8 cellular contexts compared by ENCODE assay signal in the genomic region with DNA sequence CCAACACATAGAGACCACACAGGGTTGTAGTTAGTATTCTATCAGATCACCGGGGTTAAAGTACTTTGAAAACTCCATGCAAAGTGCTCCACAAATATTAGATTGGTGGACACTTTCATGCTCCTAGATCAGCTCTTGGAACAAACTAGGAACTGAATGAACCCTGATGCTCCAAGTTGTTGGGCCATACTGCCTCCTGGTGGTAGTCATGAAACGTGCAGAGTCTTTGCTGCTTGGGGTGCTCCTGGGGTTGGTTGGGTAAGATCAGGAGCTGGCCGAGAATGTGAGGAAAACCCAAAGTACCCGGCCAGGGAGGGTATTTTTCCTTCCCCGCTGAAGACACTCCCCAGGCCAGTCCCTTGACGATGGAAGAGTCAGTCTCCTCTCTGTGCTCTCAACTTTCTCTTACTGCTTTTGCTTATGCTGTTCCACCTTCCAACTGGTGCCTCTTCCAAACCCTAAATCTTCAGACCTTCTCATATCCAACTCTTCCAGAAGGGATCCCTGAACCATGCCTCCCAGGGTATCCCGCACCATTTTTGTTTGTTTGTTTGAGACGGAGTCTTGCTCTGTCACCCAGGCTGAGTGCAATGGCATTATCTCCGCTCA. TPM values are rescaled to one million over a fixed set of nuclear protein-coding genes. Genes with fewer than 3 reads are reported as not detected.
A peak's percentile ranks its signal among the peaks of the same experiment; 100 is the strongest.
DNase-seq lines count a peak whose midpoint lies in the region; ATAC-seq, FAIRE-seq and TF ChIP-seq lines count a peak whose summit lies in the region.

No MANE protein-coding gene starts in this region.

- H3K9me3 ChIP-seq in Karpas-422 (ENCODE audit: low read length) = no peaks in the 10 kb centered on the region
- no peaks in the 10 kb centered on the region for H3K9me3 ChIP-seq in heart right ventricle

- H3K9me2 ChIP-seq in Karpas-422 (replicated peaks; ENCODE audit: insufficient read depth, low read length) = no peaks in the 10 kb centered on the region

- no peak overlapping the region for H3K4me3 Mint-ChIP-seq in T-cell
- no peak overlapping the region for H3K4me3 Mint-ChIP-seq in activated naive CD8-positive, alpha-beta T cell treated with anti-CD3 and anti-CD28 coated beads, Interleukin-2, amount 50 U/mL, for 24 hours

- H3K27ac ChIP-seq in Karpas-422 (ENCODE audit: low read length) = no peak overlapping the region
- H3K27ac ChIP-seq in heart right ventricle = no peak overlapping the region

- H3K4me1 ChIP-seq in Karpas-422 (ENCODE audit: low read length) (peaks cover 3% of the 10 kb centered on the region; the same call in 1 of the 2 replicates), heart right ventricle (peaks cover 6 to 33% (median 8%) of the 10 kb centered on the region in 9 donors)

- no peak overlapping the region for H3K9ac ChIP-seq in Karpas-422 (ENCODE audit: low read length)

- H3K27ac Mint-ChIP-seq in T-cell = no peak overlapping the region
- no peak overlapping the region for H3K27ac Mint-ChIP-seq in activated naive CD8-positive, alpha-beta T cell treated with anti-CD3 and anti-CD28 coated beads, Interleukin-2, amount 50 U/mL, for 24 hours

- H3K36me3 Mint-ChIP-seq in T-cell = no peaks in the 10 kb centered on the region
- no peaks in the 10 kb centered on the region for H3K36me3 Mint-ChIP-seq in activated naive CD8-positive, alpha-beta T cell treated with anti-CD3 and anti-CD28 coated beads, Interleukin-2, amount 50 U/mL, for 24 hours (ENCODE audit: low read depth)

- H3K4me1 Mint-ChIP-seq in T-cell = peaks cover 6 to 10% (median 7%) of the 10 kb centered on the region in 3 donors
- H3K4me1 Mint-ChIP-seq in activated naive CD8-positive, alpha-beta T cell treated with anti-CD3 and anti-CD28 coated beads, Interleukin-2, amount 50 U/mL, for 24 hours = peaks cover 13% of the 10 kb centered on the region

- H3K36me3 ChIP-seq in Karpas-422 (ENCODE audit: insufficient read depth, low read length) = no peaks in the 10 kb centered on the region
- H3K36me3 ChIP-seq in heart right ventricle = no peaks in the 10 kb centered on the region

- FAIRE-seq in G401.6 (lab: Jason Lieb, UNC) = peak; percentile 95

- peak; percentile 88 for DNase-seq in Karpas-422
- DNase-seq in T-cell = peak; percentile 19 to 64 (median 42)
- DNase-seq in activated naive CD8-positive, alpha-beta T cell treated with anti-CD3 and anti-CD28 coated beads, Interleukin-2, amount 50 U/mL, for 24 hours = peak; percentile 64
- peak; percentile 48 to 76 for DNase-seq in heart right ventricle
- DNase-seq in renal cortical epithelial cell (ENCODE audit: low read depth) = peak; percentile 76

- no peak overlapping the region for H3K4me3 ChIP-seq in Karpas-422 (ENCODE audit: low read length)
- H3K4me3 ChIP-seq in heart right ventricle = no peak overlapping the region

- CTCF ChIA-PET in T-cell (lab: Charles Lee) = interaction anchor here (0.5 to 1.6 kb wide), 13 partner anchors 17 to 1514 kb away, joined by 3 to 16 read pairs (median 4); a partner anchor contains a TSS

- TF ChIP-seq CTCF in heart right ventricle (IDR thresholded peaks at IDR 0.05) = peak; percentile 70 to 94 (median 90)

- H3K79me2 ChIP-seq in Karpas-422 (ENCODE audit: low read length) = no peaks in the 10 kb centered on the region

- ATAC-seq in T-cell (replicated peaks in 1 of 4) = peak; percentile 60 to 71 (median 67)
- peak; percentile 72 for ATAC-seq in activated naive CD8-positive, alpha-beta T cell treated with anti-CD3 and anti-CD28 coated beads, Interleukin-2, amount 50 U/mL, for 24 hours
- ATAC-seq in heart right ventricle = peak; percentile 86 to 94 (median 89)
- ATAC-seq in GM21786 (IDR thresholded peaks at IDR 0.05; ENCODE audit: unreplicated experiment) = no peak
- no peak for ATAC-seq in HG03354 (IDR thresholded peaks at IDR 0.05; ENCODE audit: poor library complexity, severe bottlenecking, unreplicated experiment)

- POLR2A ChIA-PET in T-cell (lab: Charles Lee) = no interaction called here

- H3K27me3 Mint-ChIP-seq in T-cell = no peaks in the 10 kb centered on the region
- H3K27me3 Mint-ChIP-seq in activated naive CD8-positive, alpha-beta T cell treated with anti-CD3 and anti-CD28 coated beads, Interleukin-2, amount 50 U/mL, for 24 hours = peaks cover 3% of the 10 kb centered on the region

- no peak overlapping the region for H3K4me2 ChIP-seq in Karpas-422 (ENCODE audit: low read depth, low read length, poor library complexity, severe bottlenecking)

- intact Hi-C loops in heart right ventricle (cut with DNase I) = loop anchor here (1.0 to 10.0 kb wide), 17 partner anchors 52 to 530 kb away; a partner anchor contains a TSS

- H3K27me3 ChIP-seq in Karpas-422 (ENCODE audit: low read length) (no peaks in the 10 kb centered on the region), heart right ventricle (no peaks in the 10 kb centered on the region)

- H2AFZ ChIP-seq in Karpas-422 (ENCODE audit: low read length) = no peak overlapping the region

- H4K20me1 ChIP-seq in Karpas-422 (ENCODE audit: insufficient read depth, low read depth, low read length) = no peaks in the 10 kb centered on the region

- H3K9me3 Mint-ChIP-seq in T-cell = no peaks in the 10 kb centered on the region
- no peaks in the 10 kb centered on the region for H3K9me3 Mint-ChIP-seq in activated naive CD8-positive, alpha-beta T cell treated with anti-CD3 and anti-CD28 coated beads, Interleukin-2, amount 50 U/mL, for 24 hours

- WGBS in heart right ventricle, 2 donors = 30 to 31% methylated on average over 9 of the region's 9 CpGs

RNA-seq across cellular contexts. Expression of a gene that starts 0.9 kb away (rescaled TPM):
- total RNA-seq in Karpas-422 (2014; rRNA removed; shearing (Covaris generic); ENCODE audit: low replicate concordance) = not detected in 2 replicates
- total RNA-seq in T-cell = not detected
- total RNA-seq in heart right ventricle = not detected
- under 1 TPM in 1 of 2 donors, not detected in 1; 0.01 TPM for polyA plus RNA-seq in heart right ventricle
- 0.17 and 0.25 TPM in 2 replicates for total RNA-seq in renal cortical epithelial cell

RNA-seq across cellular contexts. Expression of a gene that starts 32.2 kb away (rescaled TPM):
- not detected in 2 replicates for total RNA-seq in Karpas-422 (2014; rRNA removed; shearing (Covaris generic); ENCODE audit: low replicate concordance)
- total RNA-seq in T-cell (not detected), heart right ventricle (not detected), renal cortical epithelial cell (1.8 and 5.2 TPM in 2 replicates)
- polyA plus RNA-seq in heart right ventricle = under 1 TPM in 1 of 2 donors, not detected in 1; 0.01 TPM

RNA-seq across cellular contexts. Expression of a gene that starts 51.7 kb away (rescaled TPM):
- 45.5 and 88.3 TPM in 2 replicates for total RNA-seq in Karpas-422 (2014; rRNA removed; shearing (Covaris generic); ENCODE audit: low replicate concordance)
- total RNA-seq in T-cell (10 to 100 TPM; 49.7 to 63.5 (median 54.0) TPM), heart right ventricle (10 to 100 TPM; 35.2 to 88.2 (median 58.5) TPM), renal cortical epithelial cell (120 and 137 TPM in 2 replicates)
- polyA plus RNA-seq in heart right ventricle = 10 to 100 TPM; 23.9 to 38.7 TPM

Comparison
In these comparisons a context has a peak if more than half of its experiments do, and no peak if none do; other contexts are left out.
1. ATAC-seq: peak in T-cell (4 of 4), activated naive CD8-positive, alpha-beta T cell treated with anti-CD3 and anti-CD28 coated beads, Interleukin-2, amount 50 U/mL, for 24 hours (single experiment) and heart right ventricle (8 of 8); none in GM21786 (single experiment) and HG03354 (single experiment).
2. Peak in every context shown above with its lines, with median percentiles within 50 percentile points of each other: DNase-seq.